28 cellular contexts compared by ENCODE assay signal in the genomic region with DNA sequence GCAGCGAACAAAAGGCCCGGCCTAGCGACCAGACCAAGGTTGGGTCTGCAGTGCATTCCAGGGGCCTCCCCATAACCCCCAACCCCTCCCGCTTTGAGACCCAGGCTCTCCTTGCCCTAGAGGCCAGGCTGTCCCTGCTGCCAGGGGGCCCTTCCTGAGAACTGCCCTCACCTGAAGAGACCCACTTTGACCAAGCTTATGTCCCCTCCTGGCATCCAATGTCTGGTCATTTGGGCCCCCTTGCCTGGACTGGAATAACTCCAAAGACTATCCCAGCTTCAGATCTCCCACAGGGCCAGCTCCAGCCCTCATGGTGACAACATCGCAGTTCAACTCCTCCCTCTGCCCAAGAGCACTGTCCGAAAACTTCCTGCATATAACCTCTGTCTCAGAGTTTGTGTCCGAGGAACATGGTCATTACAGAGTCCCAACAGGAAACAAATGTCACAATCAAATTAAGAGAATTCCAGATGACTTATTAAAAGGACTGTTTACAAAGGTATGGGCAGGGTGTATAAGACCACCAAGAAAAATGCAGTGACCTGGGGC.
DNase-seq lines count a peak whose midpoint lies in the region; ATAC-seq and TF ChIP-seq lines count a peak whose summit lies in the region.
"Had no signal": no experiment of that assay in that cellular context is flagged by ENCODE, and none has a peak within 500 bp of the region (broad histone marks: within the 10 kb centered on the region; RNA-seq: fewer than 3 reads in every experiment).

No MANE protein-coding gene starts in this region.

- no peak for TF ChIP-seq POLR2A in esophagus muscularis mucosa (IDR thresholded peaks at IDR 0.05; ENCODE audit: low read depth)

- H3K79me2 ChIP-seq in GM23338 (replicated peaks; ENCODE audit: insufficient read depth) (no peaks in the 10 kb centered on the region), fibroblast of lung (ENCODE audit: control insufficient read depth, insufficient read depth, low read length) (no peaks in the 10 kb centered on the region), PC-3 (ENCODE audit: low read length) (no peaks in the 10 kb centered on the region)

- no peaks in the 10 kb centered on the region for H3K9me3 Mint-ChIP-seq in GM23338
- peaks cover 3% of the 10 kb centered on the region for H3K9me3 Mint-ChIP-seq in activated T-helper 2 cell treated with anti-CD3 and anti-CD28 coated beads, Interferon-gamma antibody, Interleukin-2, Interleukin-4, amounts not matched to agents 10 μg/mL and 5 μg/mL and 100 μg/mL, durations not matched to agents 14 hours and 24 hours and 36 hours
- H3K9me3 Mint-ChIP-seq: activated T-cell treated with anti-CD3 and anti-CD28 coated beads, Interleukin-2, amount 50 U/mL, for 4 hours; HFFc6; natural killer cell treated with Interleukin-12 subunit alpha and Interleukin-12 subunit beta and Interleukin-15 and Interleukin-18, amount 100 ng/mL, for 72 hours had no signal

- no peaks in the 10 kb centered on the region for H3K9me3 ChIP-seq in fibroblast of lung (ENCODE audit: control insufficient read depth, insufficient read depth, low read depth, low read length)
- no peaks in the 10 kb centered on the region for H3K9me3 ChIP-seq in lower lobe of right lung
- peaks cover under 1% of the 10 kb centered on the region for H3K9me3 ChIP-seq in skeletal muscle satellite cell (replicated peaks; ENCODE audit: low read length)
- H3K9me3 ChIP-seq in PC-3 (ENCODE audit: low read length) = no peaks in the 10 kb centered on the region
- H3K9me3 ChIP-seq in esophagus muscularis mucosa = no peaks in the 10 kb centered on the region
- H3K9me3 ChIP-seq: A549, BE2C had no signal

- no peaks in the 10 kb centered on the region; the same call in 2 of the 3 replicates for H3K36me3 Mint-ChIP-seq in GM23338 (ENCODE audit: low read depth)
- H3K36me3 Mint-ChIP-seq in activated T-helper 2 cell treated with anti-CD3 and anti-CD28 coated beads, Interferon-gamma antibody, Interleukin-2, Interleukin-4, amounts not matched to agents 10 μg/mL and 5 μg/mL and 100 μg/mL, durations not matched to agents 14 hours and 24 hours and 36 hours (ENCODE audit: low read depth) = no peaks in the 10 kb centered on the region
- H3K36me3 Mint-ChIP-seq: natural killer cell treated with Interleukin-12 subunit alpha and Interleukin-12 subunit beta and Interleukin-15 and Interleukin-18, amount 100 ng/mL, for 72 hours had no signal

- H3K4me3 ChIP-seq in GM23338 (no peak overlapping the region), fibroblast of lung (replicated peaks in 1 of 4; ENCODE audit: control extremely low read depth in 1 of 4, insufficient read depth in 1 of 4, low read depth in 3 of 4, low read length in 4 of 4) (no peak overlapping the region), lower lobe of right lung (no peak overlapping the region), skeletal muscle satellite cell (ENCODE audit: low read length) (no peak overlapping the region), PC-3 (ENCODE audit: low read length) (no peak overlapping the region), esophagus muscularis mucosa (no peak overlapping the region)
- H3K4me3 ChIP-seq: A549, GM12878 had no signal

- H3K4me1 Mint-ChIP-seq in GM23338 = peaks cover 39% of the 10 kb centered on the region
- H3K4me1 Mint-ChIP-seq in activated T-helper 2 cell treated with anti-CD3 and anti-CD28 coated beads, Interferon-gamma antibody, Interleukin-2, Interleukin-4, amounts not matched to agents 10 μg/mL and 5 μg/mL and 100 μg/mL, durations not matched to agents 14 hours and 24 hours and 36 hours (ENCODE audit: low read depth) = peaks cover 17% of the 10 kb centered on the region

- peaks cover 15% of the 10 kb centered on the region for H3K4me1 ChIP-seq in GM23338 (ENCODE audit: insufficient read depth)
- peaks cover 24% of the 10 kb centered on the region for H3K4me1 ChIP-seq in fibroblast of lung (ENCODE audit: control insufficient read depth, extremely low read depth, insufficient read depth, low read length)
- peaks cover 8% of the 10 kb centered on the region for H3K4me1 ChIP-seq in lower lobe of right lung
- H3K4me1 ChIP-seq in skeletal muscle satellite cell (ENCODE audit: control insufficient read depth, insufficient read depth, low read length) = peaks cover 23% of the 10 kb centered on the region
- H3K4me1 ChIP-seq in PC-3 (ENCODE audit: insufficient read depth, low read length) = peaks cover 12% of the 10 kb centered on the region
- H3K4me1 ChIP-seq in esophagus muscularis mucosa = peaks cover 0 to 18% (median 14%) of the 10 kb centered on the region in 4 donors
- H3K4me1 ChIP-seq: BE2C had no signal

- H3K9me2 ChIP-seq in GM23338 (ENCODE audit: insufficient read depth) (no peaks in the 10 kb centered on the region), PC-3 (replicated peaks; ENCODE audit: low read length) (no peaks in the 10 kb centered on the region)

- H3K27me3 ChIP-seq in GM23338 (ENCODE audit: insufficient read depth) (no peaks in the 10 kb centered on the region), fibroblast of lung (ENCODE audit: control insufficient read depth, insufficient read depth, low read length) (no peaks in the 10 kb centered on the region), lower lobe of right lung (ENCODE audit: low read depth) (no peaks in the 10 kb centered on the region), skeletal muscle satellite cell (ENCODE audit: control insufficient read depth, insufficient read depth, low read length) (no peaks in the 10 kb centered on the region), PC-3 (ENCODE audit: low read length) (no peaks in the 10 kb centered on the region), esophagus muscularis mucosa (no peaks in the 10 kb centered on the region)
- H3K27me3 ChIP-seq: BE2C had no signal

- no peak overlapping the region for H3K27ac Mint-ChIP-seq in GM23338
- no peak overlapping the region for H3K27ac Mint-ChIP-seq in activated T-helper 2 cell treated with anti-CD3 and anti-CD28 coated beads, Interferon-gamma antibody, Interleukin-2, Interleukin-4, amounts not matched to agents 10 μg/mL and 5 μg/mL and 100 μg/mL, durations not matched to agents 14 hours and 24 hours and 36 hours
- H3K27ac Mint-ChIP-seq: natural killer cell treated with Interleukin-12 subunit alpha and Interleukin-12 subunit beta and Interleukin-15 and Interleukin-18, amount 100 ng/mL, for 72 hours; progenitor cell of endocrine pancreas had no signal

- H3K9ac ChIP-seq in fibroblast of lung (ENCODE audit: insufficient read depth, low read length) (no peak overlapping the region), skeletal muscle satellite cell (ENCODE audit: low read depth, low read length) (peak overlapping the region; percentile 10), PC-3 (ENCODE audit: low read length) (no peak overlapping the region)

- no peak for ATAC-seq in GM23338
- ATAC-seq in lower lobe of right lung = no peak
- ATAC-seq in PC-3 = no peak
- ATAC-seq: A549; activated T-cell treated with anti-CD3 and anti-CD28 coated beads, Interleukin-2, amount 50 U/mL, for 4 hours; natural killer cell treated with Interleukin-12 subunit alpha and Interleukin-12 subunit beta and Interleukin-15 and Interleukin-18, amount 100 ng/mL, for 72 hours; stimulated activated naive CD8-positive, alpha-beta T cell treated with anti-CD3 and anti-CD28 coated beads, Interleukin-15, Interleukin-2, amounts not matched to agents 100 U/mL and 50 U/mL, for 24 hours had no signal

- H3K27me3 Mint-ChIP-seq in GM23338 (ENCODE audit: insufficient read depth, low read depth, poor library complexity) = peaks cover 7% of the 10 kb centered on the region
- H3K27me3 Mint-ChIP-seq in activated T-helper 2 cell treated with anti-CD3 and anti-CD28 coated beads, Interferon-gamma antibody, Interleukin-2, Interleukin-4, amounts not matched to agents 10 μg/mL and 5 μg/mL and 100 μg/mL, durations not matched to agents 14 hours and 24 hours and 36 hours (ENCODE audit: low read depth) = no peaks in the 10 kb centered on the region
- H3K27me3 Mint-ChIP-seq: natural killer cell treated with Interleukin-12 subunit alpha and Interleukin-12 subunit beta and Interleukin-15 and Interleukin-18, amount 100 ng/mL, for 72 hours; progenitor cell of endocrine pancreas had no signal

- intact Hi-C loops in lower lobe of right lung (cut with DNase I) (no loop called here), PC-3 (cut with micrococcal nuclease) (no loop called here), esophagus muscularis mucosa (cut with DNase I) (no loop called here)
- intact Hi-C loops in activated T-helper 2 cell treated with anti-CD3 and anti-CD28 coated beads, Interferon-gamma antibody, Interleukin-2, Interleukin-4, amounts not matched to agents 10 μg/mL and 5 μg/mL and 100 μg/mL, durations not matched to agents 14 hours and 24 hours and 36 hours (cut with micrococcal nuclease) = loop anchor here (5.0 to 10.0 kb wide), 2 partner anchors 73 to 170 kb away; no protein-coding TSS in a partner anchor

- peak overlapping the region; percentile 69 for H2AFZ ChIP-seq in GM23338
- peak overlapping the region; percentile 77 for H2AFZ ChIP-seq in fibroblast of lung (ENCODE audit: low read length)
- no peak overlapping the region for H2AFZ ChIP-seq in PC-3 (ENCODE audit: low read length)

- BruUV-seq in PC-3 (replicated peaks; lab: Mats Ljungman, UMichigan) = no TSS peak

- CTCF ChIA-PET in PC-3 (lab: Charles Lee) = no interaction called here

- H3K4me3 Mint-ChIP-seq in GM23338 = no peak overlapping the region
- H3K4me3 Mint-ChIP-seq in activated T-helper 2 cell treated with anti-CD3 and anti-CD28 coated beads, Interferon-gamma antibody, Interleukin-2, Interleukin-4, amounts not matched to agents 10 μg/mL and 5 μg/mL and 100 μg/mL, durations not matched to agents 14 hours and 24 hours and 36 hours (ENCODE audit: low read depth) = no peak overlapping the region
- H3K4me3 Mint-ChIP-seq: activated T-cell treated with anti-CD3 and anti-CD28 coated beads, Interleukin-2, amount 50 U/mL, for 4 hours; HFFc6; natural killer cell treated with Interleukin-12 subunit alpha and Interleukin-12 subunit beta and Interleukin-15 and Interleukin-18, amount 100 ng/mL, for 72 hours had no signal

- H3K4me2 ChIP-seq in GM23338 = no peak overlapping the region
- H3K4me2 ChIP-seq in fibroblast of lung (ENCODE audit: extremely low read depth, insufficient read depth, low read length) = no peak overlapping the region
- H3K4me2 ChIP-seq in skeletal muscle satellite cell (ENCODE audit: low read length) = no peak overlapping the region
- no peak overlapping the region for H3K4me2 ChIP-seq in PC-3 (ENCODE audit: low read length)
- H3K4me2 ChIP-seq: A549 had no signal

- POLR2A ChIA-PET in PC-3 (lab: Charles Lee; ENCODE audit: unreplicated experiment) = no interaction called here

- H3F3A ChIP-seq in GM23338 (replicated peaks; ENCODE audit: low read depth) (no peaks in the 10 kb centered on the region), PC-3 (ENCODE audit: low read length, unreplicated experiment) (no peaks in the 10 kb centered on the region)

- no peaks in the 10 kb centered on the region for H3K36me3 ChIP-seq in GM23338 (ENCODE audit: insufficient read depth)
- H3K36me3 ChIP-seq in fibroblast of lung (ENCODE audit: control insufficient read depth, insufficient read depth, low read length) = no peaks in the 10 kb centered on the region
- H3K36me3 ChIP-seq in lower lobe of right lung = no peaks in the 10 kb centered on the region
- H3K36me3 ChIP-seq in skeletal muscle satellite cell (ENCODE audit: insufficient read depth, low read length) = no peaks in the 10 kb centered on the region
- no peaks in the 10 kb centered on the region for H3K36me3 ChIP-seq in PC-3 (ENCODE audit: low read depth, low read length)
- H3K36me3 ChIP-seq in esophagus muscularis mucosa = no peaks in the 10 kb centered on the region
- H3K36me3 ChIP-seq: BE2C had no signal

- H4K20me1 ChIP-seq in GM23338 (replicated peaks; ENCODE audit: insufficient read depth) = no peaks in the 10 kb centered on the region
- no peaks in the 10 kb centered on the region for H4K20me1 ChIP-seq in fibroblast of lung (ENCODE audit: control insufficient read depth, extremely low read depth, insufficient read depth, low read length)
- no peaks in the 10 kb centered on the region for H4K20me1 ChIP-seq in PC-3 (ENCODE audit: low read length)

- TF ChIP-seq EP300 in esophagus muscularis mucosa (IDR thresholded peaks at IDR 0.05) = no peak

- H3K27ac ChIP-seq in GM23338 (ENCODE audit: low read depth) (no peak overlapping the region), fibroblast of lung (ENCODE audit: insufficient read depth, low read length) (peak overlapping the region; percentile 55), lower lobe of right lung (peak overlapping the region; percentile 66), PC-3 (ENCODE audit: low read length) (no peak overlapping the region), esophagus muscularis mucosa (replicated peaks in 1 of 4) (peak overlapping the region in 2 of 4 donors; percentile 15 to 27)
- H3K27ac ChIP-seq: A549 had no signal

- 87% methylated on average over 7 of the region's 7 CpGs for WGBS in esophagus muscularis mucosa

- TF ChIP-seq CTCF in GM23338 (conservative IDR thresholded peaks at IDR 0.05; ENCODE audit: low read depth in 2 of 2) (no peak), fibroblast of lung (conservative IDR thresholded peaks at IDR 0.05 in 1 of 2, IDR thresholded peaks at IDR 0.05 in 1 of 2; ENCODE audit: low read depth in 1 of 2, low read length in 2 of 2) (no peak), lower lobe of right lung (IDR thresholded peaks at IDR 0.05) (no peak), PC-3 (conservative IDR thresholded peaks at IDR 0.05; ENCODE audit: low read depth, low read length) (no peak), esophagus muscularis mucosa (IDR thresholded peaks at IDR 0.05) (no peak)

- DNase-seq in GM23338 (ENCODE audit: low spot score) (no peak), fibroblast of lung (ENCODE audit: low read depth in 2 of 2) (no peak), lower lobe of right lung (no peak), AG08396 (ENCODE audit: low spot score) (no peak), PC-3 (no peak), esophagus muscularis mucosa (ENCODE audit: extremely low spot score) (no peak)
- no peak for DNase-seq in activated T-helper 2 cell treated with anti-CD3 and anti-CD28 coated beads, Interferon-gamma antibody, Interleukin-2, Interleukin-4, amounts not matched to agents 10 μg/mL and 5 μg/mL and 100 μg/mL, durations not matched to agents 14 hours and 24 hours and 36 hours (ENCODE audit: low spot score)
- DNase-seq: activated CD4-positive, alpha-beta T cell treated with anti-CD3 and anti-CD28 coated beads for 1 hour; activated CD8-positive, alpha-beta memory T cell treated with anti-CD3 and anti-CD28 coated beads for 24 hours; activated naive CD4-positive, alpha-beta T cell treated with anti-CD3 and anti-CD28 coated beads, Interleukin-2, amount 50 U/mL, for 16 hours; activated T-cell treated with anti-CD3 and anti-CD28 coated beads, Interleukin-2, amount 50 U/mL, for 4 hours; anterior cingulate cortex; BE2C; caudate nucleus; DMS79 treated with DMSO at 0.1 percent for 48 hours; HFFc6; NCI-H1048; NCI-H2029; NCI-H345; NCI-H774; SHP77; stimulated activated CD4-positive, alpha-beta T cell treated with anti-CD3 and anti-CD28 coated beads, Interleukin-4, amount 100 ng/mL, for 1 hour; stimulated activated naive CD8-positive, alpha-beta T cell treated with anti-CD3 and anti-CD28 coated beads, Interleukin-15, Interleukin-2, amounts not matched to agents 100 U/mL and 50 U/mL, for 24 hours had no signal

Comparison
In these comparisons a context has a peak if more than half of its experiments do, and no peak if none do; other contexts are left out.
1. H3K27ac ChIP-seq: peak in fibroblast of lung (single experiment) and lower lobe of right lung (single experiment); none in GM23338 (single experiment) and PC-3 (single experiment).